ENCODE assay signal across 8 cellular contexts in genomic region chr6:139981810-139982550, GRCh38.
DNase-seq lines count a peak whose midpoint lies in the region; ATAC-seq, FAIRE-seq and TF ChIP-seq lines count a peak whose summit lies in the region.

No MANE protein-coding gene starts in this region.

- no peak overlapping the region for H2BK15ac ChIP-seq in neuronal stem cell (ENCODE audit: low read length)

- H3K27me3 ChIP-seq in endothelial cell of umbilical vein (ENCODE audit: control insufficient read depth in 2 of 2, insufficient read depth in 2 of 2, low read length in 2 of 2): no peaks in the 10 kb centered on the region
- no peaks in the 10 kb centered on the region for H3K27me3 ChIP-seq in neuronal stem cell (ENCODE audit: control insufficient read depth in 3 of 3, insufficient read depth in 3 of 3, low read depth in 1 of 3, low read length in 3 of 3)

- H3K14ac ChIP-seq in neuronal stem cell (ENCODE audit: low read length): no peak overlapping the region

- DNase-seq in NCI-H748 treated with DMSO at 0.1 percent for 48 hours (lab: John Stamatoyannopoulos, UW): peak; percentile 55
- peak; percentile 82 for DNase-seq in endothelial cell of umbilical vein (ENCODE audit: low read depth, low spot score)
- DNase-seq in neuronal stem cell (ENCODE audit: low spot score): peak; percentile 33
- DNase-seq in NCI-H187 (lab: John Stamatoyannopoulos, UW): no peak
- no peak for DNase-seq in epidermal melanocyte (ENCODE audit: insufficient read length, low spot score)
- no peak for DNase-seq in caudate nucleus (lab: John Stamatoyannopoulos, UW)

- no peak overlapping the region for H3K18ac ChIP-seq in neuronal stem cell (ENCODE audit: low read length)

- H2BK120ac ChIP-seq in neuronal stem cell (ENCODE audit: low read depth, low read length): no peak overlapping the region

- H3K9ac ChIP-seq in endothelial cell of umbilical vein (replicated peaks; ENCODE audit: extremely low read depth, insufficient read depth, low read length): no peak overlapping the region
- no peak overlapping the region for H3K9ac ChIP-seq in neuronal stem cell (ENCODE audit: low read depth, low read length, poor library complexity)

- POLR2A ChIA-PET in endothelial cell of umbilical vein (lab: Charles Lee): no interaction called here

- no peak overlapping the region for H2AK5ac ChIP-seq in neuronal stem cell (ENCODE audit: low read depth, low read length)

- H3K4me2 ChIP-seq in endothelial cell of umbilical vein (ENCODE audit: insufficient read depth, low read length): peak overlapping the region; percentile 41
- no peak overlapping the region for H3K4me2 ChIP-seq in neuronal stem cell (ENCODE audit: insufficient read depth, low read length, poor library complexity, severe bottlenecking)

- TF ChIP-seq POLR2A in endothelial cell of umbilical vein (IDR thresholded peaks at IDR 0.05; ENCODE audit: low read depth, low read length): no peak

- no peak for TF ChIP-seq CTCF in endothelial cell of umbilical vein (IDR thresholded peaks at IDR 0.05; ENCODE audit: extremely low read depth in 1 of 2, insufficient read depth in 1 of 2, low read depth in 1 of 2, low read length in 2 of 2)

- no peaks in the 10 kb centered on the region for H3K79me2 ChIP-seq in endothelial cell of umbilical vein (ENCODE audit: control insufficient read depth, insufficient read depth, low read length)

- no peak overlapping the region for H3K4ac ChIP-seq in neuronal stem cell (ENCODE audit: low read length)

- H3K79me1 ChIP-seq in neuronal stem cell (ENCODE audit: low read depth, low read length): no peaks in the 10 kb centered on the region

- H3K27ac ChIP-seq in endothelial cell of umbilical vein (ENCODE audit: insufficient read depth, low read depth, low read length) (peak overlapping the region; percentile 13), neuronal stem cell (replicated peaks; ENCODE audit: low read length) (peak overlapping the region; percentile 81), caudate nucleus (ENCODE audit: low read depth, low read length) (no peak overlapping the region)

- H3K9me3 ChIP-seq in endothelial cell of umbilical vein (replicated peaks; ENCODE audit: control insufficient read depth, insufficient read depth, low read length) (no peaks in the 10 kb centered on the region), neuronal stem cell (replicated peaks in 1 of 2; ENCODE audit: control insufficient read depth in 2 of 2, insufficient read depth in 1 of 2, low read depth in 1 of 2, low read length in 2 of 2) (peaks cover 0 to 3% of the 10 kb centered on the region in 2 donors)

- H2AFZ ChIP-seq in endothelial cell of umbilical vein (ENCODE audit: low read depth, low read length) (peak overlapping the region; percentile 26), neuronal stem cell (ENCODE audit: low read length) (peak overlapping the region; percentile 48)

- intact Hi-C loops in endothelial cell of umbilical vein (cut with micrococcal nuclease): loop anchor here (5.0 kb wide), 1 partner anchor 1580 kb away; no protein-coding TSS in a partner anchor

- ATAC-seq in GM18909 (IDR thresholded peaks at IDR 0.05; ENCODE audit: poor library complexity, unreplicated experiment) (peak; percentile 46), HG02884 (IDR thresholded peaks at IDR 0.05; ENCODE audit: unreplicated experiment) (no peak)

- dilution Hi-C loops in endothelial cell of umbilical vein (cut with MboI; ENCODE audit: extremely low pct_ligation_motif_present, low sequenced_read_pairs): no loop called here

- H3K9me1 ChIP-seq in endothelial cell of umbilical vein (replicated peaks; ENCODE audit: control insufficient read depth, extremely low read depth, insufficient read depth, low read length): no peaks in the 10 kb centered on the region

- FAIRE-seq in endothelial cell of umbilical vein (lab: Jason Lieb, UNC): peak; percentile 83

- H2BK12ac ChIP-seq in neuronal stem cell (ENCODE audit: low read length): no peak overlapping the region

- H4K91ac ChIP-seq in neuronal stem cell (ENCODE audit: low read depth, low read length, poor library complexity): no peak overlapping the region

- H3K36me3 ChIP-seq in endothelial cell of umbilical vein (ENCODE audit: control insufficient read depth in 2 of 2, extremely low read depth in 1 of 2, insufficient read depth in 2 of 2, low read length in 2 of 2): no peaks in the 10 kb centered on the region
- H3K36me3 ChIP-seq in neuronal stem cell (replicated peaks in 1 of 2; ENCODE audit: control insufficient read depth in 2 of 2, insufficient read depth in 2 of 2, low read length in 2 of 2): no peaks in the 10 kb centered on the region

- H3K4me3 ChIP-seq in endothelial cell of umbilical vein (replicated peaks in 1 of 3; ENCODE audit: insufficient read depth in 1 of 3, low read depth in 1 of 3, low read length in 3 of 3) (no peak overlapping the region), neuronal stem cell (ENCODE audit: low read length in 2 of 2) (no peak overlapping the region)

- BruUV-seq in endothelial cell of umbilical vein (replicated peaks; lab: Mats Ljungman, UMichigan): no TSS peak

- CTCF ChIA-PET in endothelial cell of umbilical vein (lab: Charles Lee): interaction anchor here (1.2 to 1.3 kb wide), 4 partner anchors 11 to 613 kb away, joined by 3 to 4 read pairs (median 4); no protein-coding TSS in a partner anchor

- no peaks in the 10 kb centered on the region for H4K20me1 ChIP-seq in endothelial cell of umbilical vein (replicated peaks; ENCODE audit: control insufficient read depth, extremely low read depth, insufficient read depth, low read length)

- no peak overlapping the region for H3K23ac ChIP-seq in neuronal stem cell (ENCODE audit: low read depth, low read length, poor library complexity)

- H2BK5ac ChIP-seq in neuronal stem cell (ENCODE audit: low read length): no peak overlapping the region

- no CpG with 5 or more reads among the region's 6 CpGs for WGBS in neuronal stem cell (ENCODE audit: extremely low coverage in 2 of 2, insufficient read length in 2 of 2, insufficient replicate concordance in 1 of 2), 2 donors

- H3K4me1 ChIP-seq in endothelial cell of umbilical vein (ENCODE audit: control insufficient read depth, extremely low read depth, insufficient read depth, low read length) (peaks cover 15% of the 10 kb centered on the region), neuronal stem cell (ENCODE audit: control insufficient read depth in 2 of 2, insufficient read depth in 1 of 2, low read depth in 1 of 2, low read length in 2 of 2) (peaks cover 8 to 18% of the 10 kb centered on the region in 2 donors)

- H4K8ac ChIP-seq in neuronal stem cell (ENCODE audit: low read depth, low read length): no peak overlapping the region

TF ChIP-seq in endothelial cell of umbilical vein, 7 proteins besides CTCF, POLR2A, EP300 and RAD21:
- TF ChIP-seq FOS (IDR thresholded peaks at IDR 0.05; ENCODE audit: borderline replicate concordance, insufficient read depth, low read length): peak; percentile 33
- TF ChIP-seq GATA2 (IDR thresholded peaks at IDR 0.05; ENCODE audit: insufficient read depth, insufficient read length, low read depth, low read length): no peak
TF ChIP-seq in endothelial cell of umbilical vein: peak in this region for 1.

Comparison
In these comparisons a context has a peak if more than half of its experiments do, and no peak if none do; other contexts are left out.
1. DNase-seq: peak in NCI-H748 treated with DMSO at 0.1 percent for 48 hours (single experiment), endothelial cell of umbilical vein (single experiment) and neuronal stem cell (single experiment); none in NCI-H187 (0 of 2), epidermal melanocyte (single experiment) and caudate nucleus (0 of 61).